In genomic region chr1:246629030-246629429, GRCh38 we compare ENCODE assay signal across 10 cellular contexts.
DNase-seq lines count a peak whose midpoint lies in the region; ATAC-seq and TF ChIP-seq lines count a peak whose summit lies in the region.
"Had no signal": no experiment of that assay in that cellular context is flagged by ENCODE, and none has a peak within 500 bp of the region (broad histone marks: within the 10 kb centered on the region; RNA-seq: fewer than 3 reads in every experiment).

No MANE protein-coding gene starts in this region.

- DNase-seq in GM13976 (ENCODE audit: low spot score) (peak; percentile 57), NCI-H82 (lab: John Stamatoyannopoulos, UW) (no peak), NCI-H1092 (lab: John Stamatoyannopoulos, UW) (no peak), HEK293T (ENCODE audit: extremely low spot score) (no peak), NCI-H1436 (lab: John Stamatoyannopoulos, UW) (no peak)
- DNase-seq: effector memory CD8-positive, alpha-beta T cell; naive thymus-derived CD8-positive, alpha-beta T cell had no signal

- ATAC-seq in GM19372 (IDR thresholded peaks at IDR 0.05; ENCODE audit: low read depth, unreplicated experiment) (peak; percentile 84), HG02852 (IDR thresholded peaks at IDR 0.05; ENCODE audit: unreplicated experiment) (peak; percentile 93), HG03571 (IDR thresholded peaks at IDR 0.05; ENCODE audit: unreplicated experiment) (peak; percentile 93)
- ATAC-seq: effector memory CD8-positive, alpha-beta T cell; naive thymus-derived CD8-positive, alpha-beta T cell had no signal

- POLR2A ChIA-PET in HEK293T (lab: Yijun Ruan, JAX), result no interaction called here

- in situ Hi-C loops in GM13976 (cut with MboI; ENCODE audit: low sequenced_read_pairs, unreplicated experiment), result no loop called here

- no peak for TF ChIP-seq CTCF in GM13976 (IDR thresholded peaks at IDR 0.05; ENCODE audit: borderline replicate concordance, control extremely low read depth, extremely low read depth, insufficient read depth, missing control alignments)

- CTCF ChIA-PET in HEK293T (lab: Yijun Ruan, JAX), result no interaction called here

TF ChIP-seq in HEK293T, 16 proteins besides CTCF, POLR2A, EP300 and RAD21:
- TF ChIP-seq L3MBTL2 (conservative IDR thresholded peaks at IDR 0.05) (no peak), SP1 (IDR thresholded peaks at IDR 0.05) (no peak), TARDBP (IDR thresholded peaks at IDR 0.05) (no peak), ZNF384 (IDR thresholded peaks at IDR 0.05) (no peak), HDGF (IDR thresholded peaks at IDR 0.05; ENCODE audit: borderline replicate concordance) (no peak)
